ENCODE assay signal across 11 cellular contexts in genomic region chr4:85823295-85823694, GRCh38.
A peak's percentile ranks its signal among the peaks of the same experiment; 100 is the strongest.
DNase-seq lines count a peak whose midpoint lies in the region; ATAC-seq, FAIRE-seq and TF ChIP-seq lines count a peak whose summit lies in the region.
"Had no signal": no experiment of that assay in that cellular context is flagged by ENCODE, and none has a peak within 500 bp of the region (broad histone marks: within the 10 kb centered on the region; RNA-seq: fewer than 3 reads in every experiment).

No MANE protein-coding gene starts in this region.

- H3K27ac Mint-ChIP-seq in brain: peak overlapping the region in 4 of 5 experiments; percentile 18 to 81 (median 66)
- H3K27ac Mint-ChIP-seq: activated T-helper 1 cell treated with anti-CD3 and anti-CD28 coated beads, Interleukin-12 subunit alpha, Interleukin-12 subunit beta, Interleukin-2, Interleukin-4 antibody, amounts not matched to agents 30 ng/mL and 10 ng/mL and 1 ng/mL, durations not matched to agents 14 hours and 24 hours and 36 hours had no signal

- no peaks in the 10 kb centered on the region for H4K20me1 ChIP-seq in Karpas-422 (ENCODE audit: insufficient read depth, low read depth, low read length)

- H3K4me3 Mint-ChIP-seq in brain: peak overlapping the region in 2 of 5 experiments; percentile 42 to 54
- H3K4me3 Mint-ChIP-seq: activated T-helper 1 cell treated with anti-CD3 and anti-CD28 coated beads, Interleukin-12 subunit alpha, Interleukin-12 subunit beta, Interleukin-2, Interleukin-4 antibody, amounts not matched to agents 30 ng/mL and 10 ng/mL and 1 ng/mL, durations not matched to agents 14 hours and 24 hours and 36 hours had no signal

- peaks cover 0 to 4% (median 0%) of the 10 kb centered on the region in 5 experiments for H3K9me3 Mint-ChIP-seq in brain

- no peak for TF ChIP-seq CTCF in brain (conservative IDR thresholded peaks at IDR 0.05)
- TF ChIP-seq CTCF in kidney (IDR thresholded peaks at IDR 0.05; ENCODE audit: borderline replicate concordance, extremely low read depth, insufficient read depth): no peak

- H3K36me3 ChIP-seq in Karpas-422 (ENCODE audit: insufficient read depth, low read length): no peaks in the 10 kb centered on the region
- H3K36me3 ChIP-seq in kidney (ENCODE audit: control insufficient read depth in 1 of 2, insufficient read depth in 2 of 2, low read length in 2 of 2): no peaks in the 10 kb centered on the region

- peak overlapping the region; percentile 14 for H3K4me2 ChIP-seq in Karpas-422 (ENCODE audit: low read depth, low read length, poor library complexity, severe bottlenecking)

- no peak overlapping the region for H2AFZ ChIP-seq in Karpas-422 (ENCODE audit: low read length)

- H3K9ac ChIP-seq in Karpas-422 (ENCODE audit: low read length) (0 out of 2 replicates have a peak overlapping the region, but pooled peaks have one; percentile 15), kidney (ENCODE audit: low read length in 2 of 2) (no peak overlapping the region)

- no peak overlapping the region; the same call in 1 of the 2 replicates for H3K27ac ChIP-seq in Karpas-422 (ENCODE audit: low read length)
- H3K27ac ChIP-seq in kidney (ENCODE audit: low read depth in 2 of 2, low read length in 2 of 2): peak overlapping the region; percentile 35 to 51

- H3K27me3 ChIP-seq in Karpas-422 (ENCODE audit: low read length): no peaks in the 10 kb centered on the region

- H3K9me2 ChIP-seq in Karpas-422 (replicated peaks; ENCODE audit: insufficient read depth, low read length): no peaks in the 10 kb centered on the region

- DNase-seq in DMS153 (lab: John Stamatoyannopoulos, UW): peak; percentile 13
- DNase-seq in Karpas-422: no peak
- no peak for DNase-seq in kidney
- DNase-seq in COLO668 (lab: John Stamatoyannopoulos, UW; ENCODE audit: unreplicated experiment): no peak
- no peak for DNase-seq in NCI-H1930 (lab: John Stamatoyannopoulos, UW)
- DNase-seq: cortex of kidney had no signal

- H3K4me1 Mint-ChIP-seq in brain: peaks cover 60% of the 10 kb centered on the region

- FAIRE-seq in kidney (lab: Jason Lieb, UNC): no peak
- FAIRE-seq: urothelium cell line had no signal

- ATAC-seq in HG02623 (IDR thresholded peaks at IDR 0.05; ENCODE audit: unreplicated experiment) (no peak), GM21390 (IDR thresholded peaks at IDR 0.05; ENCODE audit: unreplicated experiment) (no peak)

- H3K36me3 Mint-ChIP-seq in brain: no peaks in the 10 kb centered on the region

- peaks cover 19% of the 10 kb centered on the region for H3K79me2 ChIP-seq in Karpas-422 (ENCODE audit: low read length)

- H3K4me1 ChIP-seq in Karpas-422 (ENCODE audit: low read length) (peaks cover 45% of the 10 kb centered on the region), kidney (ENCODE audit: control insufficient read depth in 1 of 2, insufficient read depth in 1 of 2, low read depth in 1 of 2, low read length in 2 of 2) (peaks cover 9 to 16% of the 10 kb centered on the region in 2 donors)

- no peaks in the 10 kb centered on the region for H3K27me3 Mint-ChIP-seq in brain

- H3K4me3 ChIP-seq in Karpas-422 (ENCODE audit: low read length) (no peak overlapping the region), kidney (ENCODE audit: low read length in 2 of 2) (no peak overlapping the region)

- intact Hi-C loops in kidney (cut with DNase I): no loop called here

- H3K9me3 ChIP-seq in Karpas-422 (ENCODE audit: low read length): no peaks in the 10 kb centered on the region
- no peaks in the 10 kb centered on the region for H3K9me3 ChIP-seq in kidney (ENCODE audit: control insufficient read depth in 1 of 2, low read length in 2 of 2)
